Comparison of ENCODE assay signal across 8 cellular contexts in genomic region chrX:53224860-53225797, GRCh38. TPM values are rescaled to one million over a fixed set of nuclear protein-coding genes. Genes with fewer than 3 reads are reported as not detected.
DNase-seq lines count a peak whose midpoint lies in the region; ATAC-seq and TF ChIP-seq lines count a peak whose summit lies in the region.

TSS of gene KDM5C (minus strand) at chrX:53225207. CDS start at chrX:53224889, 318 bp downstream.

- CTCF ChIA-PET in Calu3 (lab: Charles Lee) = interaction anchor here (0.7 kb wide), 1 partner anchor 197 kb away, joined by 3 read pairs; the partner anchor contains the start of genes RIBC1 and SMC1A

- H3K27ac Mint-ChIP-seq in Calu3 (ENCODE audit: unreplicated experiment) (peak within 1 kb of the TSS; percentile 99), IgD-negative memory B cell (peak within 1 kb of the TSS; percentile 98 to 100 (median 99))

- BruUV-seq in Calu3 (replicated peaks; lab: Mats Ljungman, UMichigan) = no TSS peak

- H3K27me3 Mint-ChIP-seq in Calu3 (ENCODE audit: unreplicated experiment) (peaks cover under 1% of the 10 kb centered on the region), IgD-negative memory B cell (peaks cover 2% of the 10 kb centered on the region)

- H3K4me3 Mint-ChIP-seq in Calu3 (ENCODE audit: low read depth, unreplicated experiment) (peak within 1 kb of the TSS; percentile 95), IgD-negative memory B cell (peak within 1 kb of the TSS; percentile 91 to 99 (median 98))

- H3K36me3 Mint-ChIP-seq in Calu3 (ENCODE audit: insufficient read depth, unreplicated experiment) (peaks cover 31% of the 10 kb centered on the region), IgD-negative memory B cell (no peaks in the 10 kb centered on the region)

- H3K4me1 Mint-ChIP-seq in Calu3 (ENCODE audit: low read depth, unreplicated experiment) (peaks cover 13% of the 10 kb centered on the region), IgD-negative memory B cell (peaks cover 27 to 50% (median 37%) of the 10 kb centered on the region in 3 donors)

- H3K27ac ChIP-seq in epithelial cell of prostate = peak within 1 kb of the TSS; percentile 73

- no peak for TF ChIP-seq CTCF in Calu3 (IDR thresholded peaks at IDR 0.05; ENCODE audit: unreplicated experiment)

- ATAC-seq in GM21526 (IDR thresholded peaks at IDR 0.05; ENCODE audit: low FRiP score, unreplicated experiment) = peak; percentile 59

- intact Hi-C loops in Calu3 (cut with micrococcal nuclease; ENCODE audit: unreplicated experiment) = no loop called here

- H3K9me3 Mint-ChIP-seq in Calu3 (ENCODE audit: low read depth, unreplicated experiment) (no peaks in the 10 kb centered on the region), IgD-negative memory B cell (no peaks in the 10 kb centered on the region)

- DNase-seq in Calu3 (peak; percentile 84), OCI-M2 (lab: John Stamatoyannopoulos, UW; ENCODE audit: unreplicated experiment) (peak; percentile 54), activated T-cell treated with anti-CD3 and anti-CD28 coated beads for 4 hours (peak; percentile 78), epithelial cell of prostate (ENCODE audit: low read depth, low spot score) (peak; percentile 39), mucosa of gallbladder (ENCODE audit: low spot score) (peak; percentile 95)
- peak; percentile 72 to 92 for DNase-seq in stimulated activated CD8-positive, alpha-beta memory T cell treated with anti-CD3 and anti-CD28 coated beads, Interleukin-4, amount 100 ng/mL, for 4 hours (ENCODE audit: low read depth in 2 of 2, low spot score in 1 of 2)

RNA-seq across cellular contexts. Expression of gene KDM5C, which starts in this region (rescaled TPM):
- total RNA-seq in Calu3 (2022) = 91.6 and 98.4 TPM in 2 replicates
- polyA plus RNA-seq in IgD-negative memory B cell = 35.4 TPM
- 140 TPM for total RNA-seq in mucosa of gallbladder

Comparison
In these comparisons a context has a peak if more than half of its experiments do, and no peak if none do; other contexts are left out.
1. Peak in every context shown above with its lines: DNase-seq, ATAC-seq and H3K27ac ChIP-seq.
2. DNase-seq: peak in every context shown above with its lines; median percentile 95 in mucosa of gallbladder; 84 in Calu3; 82 in stimulated activated CD8-positive, alpha-beta memory T cell treated with anti-CD3 and anti-CD28 coated beads, Interleukin-4, amount 100 ng/mL, for 4 hours; 78 in activated T-cell treated with anti-CD3 and anti-CD28 coated beads for 4 hours; 54 in OCI-M2; 39 in epithelial cell of prostate.